ENCODE assay signal across 21 cellular contexts in the genomic region with DNA sequence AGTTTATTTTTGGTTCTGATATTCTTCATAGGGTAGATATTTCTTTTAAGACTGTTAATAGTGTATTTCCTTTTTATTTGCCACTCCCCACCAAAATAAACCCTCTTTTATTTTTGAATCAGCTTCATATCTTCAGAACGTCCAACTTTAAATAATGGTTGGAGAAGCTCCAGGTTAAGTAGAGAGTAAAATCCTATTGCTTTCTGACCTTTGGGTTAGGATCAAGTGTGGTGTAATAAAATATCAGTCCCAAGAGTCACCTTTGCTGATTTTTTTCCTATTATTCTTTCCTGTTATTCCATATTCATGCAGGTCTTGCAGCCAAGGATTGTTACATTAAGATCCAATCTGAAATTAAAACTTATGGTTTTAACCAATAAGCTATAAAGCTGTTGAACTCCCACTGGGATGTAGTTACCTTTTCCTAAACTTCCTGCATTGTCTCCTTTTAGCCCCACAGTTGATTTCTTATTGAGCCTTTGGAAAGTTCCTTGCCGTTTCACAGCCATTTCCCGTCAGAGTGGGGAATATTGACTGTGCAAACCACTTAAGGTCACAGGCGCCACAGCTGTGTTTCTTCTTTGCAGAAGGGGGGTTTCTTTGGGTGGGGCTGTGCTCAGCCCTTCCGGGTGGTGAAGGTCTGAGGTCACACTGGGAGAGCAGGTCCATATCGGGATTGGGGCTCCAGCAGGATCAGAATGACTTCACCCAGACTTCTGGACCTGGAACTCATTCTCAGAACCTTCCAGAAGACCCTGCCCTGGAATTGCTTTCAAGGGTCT.
DNase-seq lines count a peak whose midpoint lies in the region; TF ChIP-seq lines count a peak whose summit lies in the region.
"Had no signal": no experiment of that assay in that cellular context is flagged by ENCODE, and none has a peak within 500 bp of the region (broad histone marks: within the 10 kb centered on the region; RNA-seq: fewer than 3 reads in every experiment).

No MANE protein-coding gene starts in this region.

- H3K9me3 Mint-ChIP-seq in nephron = peaks cover 5% of the 10 kb centered on the region

- H3K9me3 ChIP-seq in left ventricle myocardium inferior (replicated peaks) = peaks cover 7% of the 10 kb centered on the region
- H3K9me3 ChIP-seq: MG63 had no signal

- H3K27me3 Mint-ChIP-seq in nephron (ENCODE audit: low read depth) = no peaks in the 10 kb centered on the region

- no peak for DNase-seq in left ventricle myocardium inferior
- DNase-seq in cardiac septum (ENCODE audit: low spot score) = no peak
- peak; percentile 44 for DNase-seq in left kidney (ENCODE audit: low read depth, low spot score)
- DNase-seq in HK-2 (ENCODE audit: unreplicated experiment) = no peak
- DNase-seq in activated gamma-delta T cell (lab: John Stamatoyannopoulos, UW) = no peak
- DNase-seq in SW480 (ENCODE audit: low spot score) = no peak
- DNase-seq: C1 segment of cervical spinal cord; CD4-positive, alpha-beta memory T cell; COR-L47; DMS53; KBM-7; MG63; NCI-H1105 treated with DMSO at 0.1 percent for 48 hours; NCI-H146; NCI-H1930; NCI-H510A; NCI-H69; RPMI8226; SHP77 treated with DMSO at 0.1 percent for 48 hours had no signal

- H3K4me1 ChIP-seq in left ventricle myocardium inferior = peaks cover 60% of the 10 kb centered on the region

- H3K36me3 ChIP-seq in left ventricle myocardium inferior = no peaks in the 10 kb centered on the region
- H3K36me3 ChIP-seq: MG63 had no signal

- peaks cover 13% of the 10 kb centered on the region for H3K36me3 Mint-ChIP-seq in nephron (ENCODE audit: low read depth)
- H3K36me3 Mint-ChIP-seq: CD4-positive, alpha-beta memory T cell had no signal

- no peak overlapping the region for H3K4me3 Mint-ChIP-seq in nephron
- H3K4me3 Mint-ChIP-seq: CD4-positive, alpha-beta memory T cell had no signal

- H3K4me1 Mint-ChIP-seq in nephron = peaks cover 53% of the 10 kb centered on the region
- H3K4me1 Mint-ChIP-seq: CD4-positive, alpha-beta memory T cell had no signal

- peak overlapping the region; percentile 48 for H3K27ac ChIP-seq in left ventricle myocardium inferior (replicated peaks)
- H3K27ac ChIP-seq: SK-N-MC had no signal

- no peaks in the 10 kb centered on the region for H3K27me3 ChIP-seq in left ventricle myocardium inferior (ENCODE audit: low read depth)
- H3K27me3 ChIP-seq: MG63 had no signal

- intact Hi-C loops in left ventricle myocardium inferior (cut with micrococcal nuclease) = no loop called here
- intact Hi-C loops in cardiac septum (cut with DNase I) = loop anchor here (10.0 kb wide), 1 partner anchor 160 kb away; no protein-coding TSS in a partner anchor

- TF ChIP-seq CTCF in left ventricle myocardium inferior (IDR thresholded peaks at IDR 0.05; ENCODE audit: borderline replicate concordance) (no peak), nephron (IDR thresholded peaks at IDR 0.05; ENCODE audit: unreplicated experiment in 3 of 3) (no peak)

- H3K4me3 ChIP-seq in left ventricle myocardium inferior = no peak overlapping the region
- H3K4me3 ChIP-seq: MG63, SK-N-MC had no signal

- peak overlapping the region; percentile 64 to 80 (median 76) for H3K27ac Mint-ChIP-seq in nephron
- H3K27ac Mint-ChIP-seq: CD4-positive, alpha-beta memory T cell had no signal
